8 cellular contexts compared by ENCODE assay signal in the genomic region with DNA sequence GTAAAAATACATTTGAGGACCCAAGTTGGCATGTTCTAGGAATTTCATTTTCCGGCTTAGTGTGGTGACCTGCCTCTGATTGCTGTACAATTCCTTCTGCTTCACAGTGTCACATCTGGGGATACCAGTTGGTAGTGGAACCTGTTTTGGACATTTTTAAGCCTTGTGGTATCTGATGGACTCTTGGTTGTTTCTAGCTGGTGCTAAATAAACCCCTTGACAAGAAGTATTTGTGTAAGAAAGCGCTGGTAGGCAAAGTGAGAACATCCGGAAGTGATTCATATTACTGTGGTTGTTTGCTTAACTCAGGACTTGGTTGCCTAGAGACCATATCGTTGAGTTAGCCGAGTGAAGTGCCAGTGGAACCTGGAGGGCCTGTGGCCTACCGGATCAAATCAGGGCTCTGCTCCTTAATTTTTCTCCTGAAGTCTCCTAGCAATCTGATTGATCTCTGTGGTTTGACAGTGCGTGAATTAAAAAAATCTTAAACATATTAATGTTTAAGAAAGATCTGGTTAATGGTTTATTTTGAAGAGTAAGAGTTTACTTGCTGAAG. TPM values are rescaled to one million over a fixed set of nuclear protein-coding genes. Genes with fewer than 3 reads are reported as not detected.
DNase-seq lines count a peak whose midpoint lies in the region; ATAC-seq, FAIRE-seq and TF ChIP-seq lines count a peak whose summit lies in the region.

No MANE protein-coding gene starts in this region.

- H4K91ac ChIP-seq in IMR-90 (ENCODE audit: insufficient read depth, low read depth, low read length) = no peak overlapping the region

- H2AFZ ChIP-seq in IMR-90 (replicated peaks; ENCODE audit: low read length, poor library complexity) = no peak overlapping the region
- H2AFZ ChIP-seq in PC-9 = no peak overlapping the region

- TF ChIP-seq CTCF in IMR-90 (conservative IDR thresholded peaks at IDR 0.05; ENCODE audit: low read depth, low read length) (no peak), PC-9 (conservative IDR thresholded peaks at IDR 0.05) (no peak), foreskin keratinocyte (conservative IDR thresholded peaks at IDR 0.05) (no peak), pancreas (IDR thresholded peaks at IDR 0.05) (no peak)

- POLR2A ChIA-PET in IMR-90 (lab: Charles Lee; ENCODE audit: unreplicated experiment) = interaction anchor here (0.6 kb wide), 1 partner anchor 628 kb away, joined by 6 read pairs; no protein-coding TSS in a partner anchor
- POLR2A ChIA-PET in PC-9 (lab: Charles Lee; ENCODE audit: unreplicated experiment) = interaction anchor here (0.5 kb wide), 1 partner anchor 87 kb away, joined by 4 read pairs; no protein-coding TSS in a partner anchor

- dilution Hi-C loops in IMR-90 (cut with HindIII; ENCODE audit: low sequenced_read_pairs, unreplicated experiment) = no loop called here

- BruUV-seq in IMR-90 (replicated peaks; lab: Mats Ljungman, UMichigan) (no TSS peak), PC-9 (replicated peaks; lab: Mats Ljungman, UMichigan) (no TSS peak)

- H3K4ac ChIP-seq in IMR-90 (ENCODE audit: low read depth, low read length) = peak overlapping the region; percentile 13; the same call in 1 of the 2 replicates

- TF ChIP-seq RAD21 in IMR-90 (IDR thresholded peaks at IDR 0.05; ENCODE audit: low read length) = peak; percentile 7; the same call in 1 of the 2 replicates

- peaks cover 76% of the 10 kb centered on the region for H4K20me1 ChIP-seq in IMR-90 (ENCODE audit: insufficient read depth, low read length)
- H4K20me1 ChIP-seq in PC-9 (ENCODE audit: insufficient read depth) = peaks cover 8% of the 10 kb centered on the region; the same call in 1 of the 2 replicates

- 0 out of 3 replicates have a peak overlapping the region, but pooled peaks have one; percentile 10 for H2BK15ac ChIP-seq in IMR-90 (ENCODE audit: low read depth, low read length)

- H3K79me1 ChIP-seq in IMR-90 (ENCODE audit: low read depth in 1 of 2, low read length in 2 of 2) = peaks cover 9 to 44% of the 10 kb centered on the region in 2 experiments; a peak in 3 of 4 replicates

- no peak overlapping the region; the same call in 1 of the 2 replicates for H3K18ac ChIP-seq in IMR-90 (ENCODE audit: low read depth, low read length)

- ATAC-seq in GM21737 (IDR thresholded peaks at IDR 0.05; ENCODE audit: unreplicated experiment) = peak; percentile 97
- ATAC-seq in IMR-90 (ENCODE audit: low read depth) = peak; percentile 84
- peak; percentile 97 for ATAC-seq in foreskin keratinocyte
- peak; percentile 97 to 99 (median 98) for ATAC-seq in pancreas

- peak; percentile 94 for FAIRE-seq in pancreas (lab: Jason Lieb, UNC)

- H3K36me3 ChIP-seq in IMR-90 (ENCODE audit: control insufficient read depth, insufficient read depth, low read length) (peaks cover 2% of the 10 kb centered on the region; the same call in 1 of the 2 replicates), PC-9 (ENCODE audit: low read depth) (peaks cover 11% of the 10 kb centered on the region), pancreas (no peaks in the 10 kb centered on the region)

- peak overlapping the region; percentile 34; the same call in 1 of the 2 replicates for H3K23ac ChIP-seq in IMR-90 (ENCODE audit: low read depth, low read length)

- H3K79me2 ChIP-seq in PC-9 (ENCODE audit: low read depth) = peaks cover 93% of the 10 kb centered on the region

- H2AK9ac ChIP-seq in IMR-90 (replicated peaks; ENCODE audit: low read depth, low read length, poor library complexity) = no peak overlapping the region

- intact Hi-C loops in IMR-90 (cut with micrococcal nuclease) (loop anchor here (1.0 kb wide), 1 partner anchor 13 kb away; the partner anchor contains the start of gene IQGAP1), PC-9 (cut with micrococcal nuclease; ENCODE audit: unreplicated experiment) (loop anchor here (1.0 to 5.0 kb wide), 2 partner anchors 50 to 79 kb away; no protein-coding TSS in a partner anchor), pancreas (cut with DNase I) (no loop called here)

- H2BK5ac ChIP-seq in IMR-90 (ENCODE audit: low read depth, low read length, poor library complexity, severe bottlenecking) = peak overlapping the region; percentile 75

- no peak overlapping the region; the same call in 1 of the 2 replicates for H2AK5ac ChIP-seq in IMR-90 (ENCODE audit: low read depth, low read length)

- no peak overlapping the region for H2BK20ac ChIP-seq in IMR-90 (ENCODE audit: low read depth, low read length)

- H3K4me3 ChIP-seq in IMR-90 (ENCODE audit: insufficient read depth, low read depth, low read length) (no peak overlapping the region; the same call in 1 of the 2 replicates), PC-9 (peak overlapping the region; percentile 35; the same call in 1 of the 2 replicates), pancreas (peak overlapping the region in 1 of 4 donors; percentile 18)

- no peaks in the 10 kb centered on the region for H3K9me2 ChIP-seq in PC-9 (ENCODE audit: insufficient read depth)

- H4K5ac ChIP-seq in IMR-90 (ENCODE audit: low read depth, low read length) = no peak overlapping the region

- CTCF ChIA-PET in IMR-90 (lab: Yijun Ruan, JAX) = no interaction called here
- CTCF ChIA-PET in PC-9 (lab: Charles Lee) = interaction anchor here (0.6 kb wide), 1 partner anchor 43 kb away, joined by 3 read pairs; no protein-coding TSS in a partner anchor

- in situ Hi-C loops in IMR-90 (cut with MboI; ENCODE audit: low sequenced_read_pairs) = no loop called here

- peak overlapping the region; percentile 96 for H3K4me2 ChIP-seq in IMR-90 (ENCODE audit: low read depth, low read length)
- H3K4me2 ChIP-seq in PC-9 = peak overlapping the region; percentile 79

- peak overlapping the region; percentile 29; the same call in 1 of the 2 replicates for H2BK120ac ChIP-seq in IMR-90 (ENCODE audit: low read depth, low read length)

- H3K9me3 ChIP-seq in IMR-90 (ENCODE audit: control insufficient read depth, insufficient read depth, low read length) (no peaks in the 10 kb centered on the region), PC-9 (ENCODE audit: insufficient read depth, low read depth) (no peaks in the 10 kb centered on the region), pancreas (no peaks in the 10 kb centered on the region)

- H3K4me1 ChIP-seq in IMR-90 (ENCODE audit: control insufficient read depth, insufficient read depth, low read length) (peaks cover 16% of the 10 kb centered on the region; the same call in 1 of the 2 replicates), PC-9 (replicated peaks; ENCODE audit: insufficient read depth) (peaks cover 65% of the 10 kb centered on the region), foreskin keratinocyte (peaks cover 36% of the 10 kb centered on the region), pancreas (peaks cover 33 to 34% (median 33%) of the 10 kb centered on the region in 3 donors)

- no peak overlapping the region for H3K14ac ChIP-seq in IMR-90 (replicated peaks; ENCODE audit: low read depth, low read length)

- 0 out of 4 replicates have a peak overlapping the region, but pooled peaks of 1 of the 2 experiments have one; percentile 1 for H4K8ac ChIP-seq in IMR-90 (ENCODE audit: low read depth in 2 of 2, low read length in 2 of 2)

- peaks cover 11% of the 10 kb centered on the region for H3K9me1 ChIP-seq in IMR-90 (ENCODE audit: insufficient read depth, low read length)

- peaks cover 50% of the 10 kb centered on the region for H3F3A ChIP-seq in PC-9 (ENCODE audit: insufficient read depth, low read depth)

- DNase-seq in EH (ENCODE audit: low read depth) (peak; percentile 95), IMR-90 (peak; percentile 96), PC-9 (peak; percentile 70 to 98), foreskin keratinocyte (peak; percentile 82 to 92), pancreas (peak in 4 of 6 donors; percentile 59 to 82 (median 76)), UCSD-AML1 (lab: John Stamatoyannopoulos, UW; ENCODE audit: unreplicated experiment) (no peak)
- DNase-seq in activated effector memory CD4-positive, alpha-beta T cell treated with anti-CD3 and anti-CD28 coated beads, Interleukin-2, amount 50 U/mL, for 16 hours = peak; percentile 83

- H3K27me3 ChIP-seq in IMR-90 (ENCODE audit: control insufficient read depth, insufficient read depth, low read length) = no peaks in the 10 kb centered on the region
- H3K27me3 ChIP-seq in PC-9 (ENCODE audit: insufficient read depth, low read depth) = no peaks in the 10 kb centered on the region
- no peaks in the 10 kb centered on the region for H3K27me3 ChIP-seq in foreskin keratinocyte
- H3K27me3 ChIP-seq in pancreas = no peaks in the 10 kb centered on the region

- H3K9ac ChIP-seq in IMR-90 (ENCODE audit: low read depth, low read length) = no peak overlapping the region

- peak; percentile 65 for TF ChIP-seq POLR2A in IMR-90 (IDR thresholded peaks at IDR 0.05; ENCODE audit: low read depth, low read length)

- WGBS in IMR-90 (ENCODE audit: extremely low coverage in 2 of 2, insufficient read length in 1 of 2), 2 experiments = no CpG with 5 or more reads among the region's 7 CpGs
- WGBS in pancreas, 2 donors = 3 to 4% methylated on average over 7 of the region's 7 CpGs

- H3K27ac ChIP-seq in IMR-90 (ENCODE audit: insufficient read depth, low read length) (peak overlapping the region; percentile 49; the same call in 1 of the 2 replicates), PC-9 (peak overlapping the region; percentile 88), foreskin keratinocyte (no peak overlapping the region), pancreas (peak overlapping the region; percentile 72 to 95 (median 88))

- no peak overlapping the region for H3K56ac ChIP-seq in IMR-90 (ENCODE audit: extremely low read depth, insufficient read depth, low read length)

TF ChIP-seq in IMR-90, 13 proteins besides CTCF, POLR2A, EP300 and RAD21 (continues in another document):
- TF ChIP-seq RFX5 (IDR thresholded peaks at IDR 0.05; ENCODE audit: low read depth, low read length) (no peak), NFE2L2 (IDR thresholded peaks at IDR 0.05; ENCODE audit: low read depth, low read length) (no peak), FOS (IDR thresholded peaks at IDR 0.05; ENCODE audit: low read depth, low read length) (peak; percentile 84), MAFK (IDR thresholded peaks at IDR 0.05; ENCODE audit: low read depth, low read length) (0 out of 2 replicates have a peak, but pooled peaks have one; percentile 38)

RNA-seq across cellular contexts. Expression of gene IQGAP1, which starts 12.8 kb away (rescaled TPM):
- total RNA-seq in IMR-90 (2012; rRNA removed) (207 and 246 TPM in 2 replicates), PC-9 (2021) (113 and 164 TPM in 2 replicates), foreskin keratinocyte (268 and 290 TPM in 2 replicates), pancreas (100 to 1,000 TPM in 1 of 6 donors, 10 to 100 TPM in 5; 40.0 to 103 (median 43.3) TPM)
- polyA plus RNA-seq in IMR-90 (2012; rRNA removed) (87.5 and 93.4 TPM in 2 replicates), foreskin keratinocyte (99.5 and 102 TPM in 2 replicates), pancreas (10 to 100 TPM; 20.6 to 48.4 TPM)
- polyA plus RNA-seq in IMR-90 (2012; cell fraction: cytosol; rRNA removed) = 9.1 and 14.9 TPM in 2 replicates
- 41.3 and 240 TPM in 2 replicates for polyA plus RNA-seq in IMR-90 (2012; cell fraction: nucleus; rRNA removed; ENCODE audit: low replicate concordance)

RNA-seq across cellular contexts. Expression of gene ZNF774, which starts 48.8 kb away (rescaled TPM):
- total RNA-seq in IMR-90 (2012; rRNA removed) (1.1 TPM in 2 replicates), PC-9 (2021) (6.2 and 6.3 TPM in 2 replicates), foreskin keratinocyte (1.9 and 2.2 TPM in 2 replicates), pancreas (1 to 10 TPM; 2.2 to 7.2 (median 4.3) TPM)
- polyA plus RNA-seq in IMR-90 (2012; rRNA removed) (0.90 and 0.91 TPM in 2 replicates), foreskin keratinocyte (0.81 and 1.1 TPM in 2 replicates), pancreas (10 to 100 TPM in 1 of 2 donors, 1 to 10 TPM in 1; 2.3 to 11.9 TPM)
- polyA plus RNA-seq in IMR-90 (2012; cell fraction: cytosol; rRNA removed) = 0.42 and 0.88 TPM in 2 replicates
- 0.40 and 1.8 TPM in 2 replicates for polyA plus RNA-seq in IMR-90 (2012; cell fraction: nucleus; rRNA removed; ENCODE audit: low replicate concordance)

Comparison
In these comparisons a context has a peak if more than half of its experiments do, and no peak if none do; other contexts are left out.
1. intact Hi-C loops: an anchor here in IMR-90 (1.0 kb wide) and PC-9 (1.0 to 5.0 kb wide); none called in pancreas.